20 cellular contexts compared by ENCODE assay signal in genomic region chr12:3534511-3534910, GRCh38. TPM values are rescaled to one million over a fixed set of nuclear protein-coding genes. Genes with fewer than 3 reads are reported as not detected.
DNase-seq lines count a peak whose midpoint lies in the region; ATAC-seq lines count a peak whose summit lies in the region.
"Had no signal": no experiment of that assay in that cellular context is flagged by ENCODE, and none has a peak within 500 bp of the region (broad histone marks: within the 10 kb centered on the region; RNA-seq: fewer than 3 reads in every experiment).

No MANE protein-coding gene starts in this region.

- DNase-seq in Right ventricle myocardium inferior (ENCODE audit: missing footprints) (no peak), Right ventricle myocardium superior (no peak), NCI-H1694 (lab: John Stamatoyannopoulos, UW) (peak; percentile 20), right cardiac atrium (no peak), KBM-7 (no peak)
- DNase-seq: activated CD4-positive, alpha-beta T cell treated with anti-CD3 and anti-CD28 coated beads, Interleukin-2, amount 10 ng/mL, durations not matched to agents 24 days and 14 days; activated naive CD8-positive, alpha-beta T cell treated with anti-CD3 and anti-CD28 coated beads, Interleukin-2, amount 50 U/mL, for 24 hours; activated T-cell treated with anti-CD3 and anti-CD28 coated beads, Interleukin-2, amount 50 U/mL, for 4 hours; Caco-2; dermis blood vessel endothelial cell; foreskin keratinocyte; T-helper 9 cell; tibial artery had no signal

- H3K4me3 ChIP-seq in right cardiac atrium (ENCODE audit: low read length): no peak overlapping the region
- H3K4me3 ChIP-seq: BLaER1 treated with 17β-estradiol and CSF1 and Interleukin-3, amounts not matched to agents 10 nM and 100 nM; esophagus muscularis mucosa; hepatocyte; tibial artery had no signal

- ATAC-seq in Right ventricle myocardium inferior: peak; percentile 26
- no peak for ATAC-seq in Right ventricle myocardium superior (ENCODE audit: poor library complexity)
- no peak for ATAC-seq in right cardiac atrium
- ATAC-seq in HG03571 (IDR thresholded peaks at IDR 0.05; ENCODE audit: unreplicated experiment): no peak
- no peak for ATAC-seq in GM19023 (IDR thresholded peaks at IDR 0.05; ENCODE audit: unreplicated experiment)
- ATAC-seq: activated naive CD8-positive, alpha-beta T cell treated with anti-CD3 and anti-CD28 coated beads, Interleukin-2, amount 50 U/mL, for 24 hours; activated T-cell treated with anti-CD3 and anti-CD28 coated beads, Interleukin-2, amount 50 U/mL, for 4 hours had no signal

- no peaks in the 10 kb centered on the region for H3K27me3 ChIP-seq in right cardiac atrium (ENCODE audit: control insufficient read depth, insufficient read depth)
- H3K27me3 ChIP-seq: BLaER1 treated with 17β-estradiol and CSF1 and Interleukin-3, amounts not matched to agents 10 nM and 100 nM had no signal

- H3K9me3 ChIP-seq in right cardiac atrium (ENCODE audit: control insufficient read depth, low read length): no peaks in the 10 kb centered on the region
- H3K9me3 ChIP-seq: Caco-2, esophagus muscularis mucosa, tibial artery had no signal

- intact Hi-C loops in Right ventricle myocardium inferior (cut with DNase I) (loop anchor here (2.0 kb wide), 1 partner anchor 238 kb away; no protein-coding TSS in a partner anchor), Right ventricle myocardium superior (cut with DNase I) (no loop called here), right cardiac atrium (cut with DNase I) (no loop called here)

- H3K4me1 ChIP-seq in right cardiac atrium (ENCODE audit: control insufficient read depth, insufficient read depth, low read length): peaks cover 3% of the 10 kb centered on the region
- H3K4me1 ChIP-seq: Caco-2, foreskin keratinocyte had no signal

- WGBS in right cardiac atrium: 75% methylated on average over 3 of the region's 3 CpGs

- H3K27ac ChIP-seq in right cardiac atrium (ENCODE audit: low read length): peak overlapping the region; percentile 91
- H3K27ac ChIP-seq: BLaER1 treated with 17β-estradiol and CSF1 and Interleukin-3, amounts not matched to agents 10 nM and 100 nM; esophagus muscularis mucosa; foreskin keratinocyte; hepatocyte; KMS-11; tibial artery had no signal

- in situ Hi-C loops in KBM-7 (cut with MboI; ENCODE audit: low pct_unique_long_range_greater_than_20kb, low sequenced_read_pairs): no loop called here

RNA-seq across cellular contexts. Expression of gene PRMT8, which starts 43.5 kb away (rescaled TPM):
- total RNA-seq in Right ventricle myocardium inferior (not detected), Right ventricle myocardium superior (not detected), right cardiac atrium (1 to 10 TPM; 1.2 to 6.1 (median 1.8) TPM)
- 0.63 TPM for polyA plus RNA-seq in right cardiac atrium
- total RNA-seq: activated CD4-positive, alpha-beta T cell treated with anti-CD3 and anti-CD28 coated beads, Interleukin-2, amount 10 ng/mL, durations not matched to agents 24 days and 14 days; activated T-cell treated with anti-CD3 and anti-CD28 coated beads, Interleukin-2, amount 50 U/mL, for 4 hours; Caco-2; dermis blood vessel endothelial cell; esophagus muscularis mucosa; foreskin keratinocyte; hepatocyte had no signal
- polyA plus RNA-seq: AG04450, foreskin keratinocyte, hepatocyte had no signal
